Comparison of ENCODE assay signal across 1 cellular context in the genomic region with DNA sequence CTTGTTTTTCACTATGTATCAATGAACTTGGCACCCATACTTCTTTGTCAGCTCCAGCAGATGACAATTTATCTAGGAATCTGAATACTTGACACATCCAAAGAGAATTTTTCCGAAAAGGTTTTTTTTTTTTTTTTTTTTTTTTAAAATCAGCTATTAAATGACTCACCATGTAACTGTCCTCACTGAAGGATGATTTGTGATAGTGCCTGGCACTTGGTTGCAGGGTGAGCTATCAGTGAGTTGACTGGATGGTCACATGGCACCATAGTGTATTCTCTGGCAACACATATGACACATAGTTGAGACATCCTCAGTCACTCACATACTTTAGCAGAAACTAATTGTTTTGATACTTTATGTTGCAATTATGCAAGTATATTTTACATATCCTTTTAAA.
A peak's percentile ranks its signal among the peaks of the same experiment; 100 is the strongest.
TF ChIP-seq lines count a peak whose summit lies in the region.

No MANE protein-coding gene starts in this region.

TF ChIP-seq in IMR-90, 13 proteins besides CTCF, POLR2A, EP300 and RAD21 (continued from another document):
- TF ChIP-seq USF2 (IDR thresholded peaks at IDR 0.05; ENCODE audit: low read depth, low read length): peak; percentile 93
- no peak for TF ChIP-seq MXI1 (IDR thresholded peaks at IDR 0.05; ENCODE audit: borderline replicate concordance, low read depth, low read length)
- TF ChIP-seq MAFK (IDR thresholded peaks at IDR 0.05; ENCODE audit: low read depth, low read length): no peak
- TF ChIP-seq RFX5 (IDR thresholded peaks at IDR 0.05; ENCODE audit: low read depth, low read length): no peak
